Comparison of ENCODE assay signal across 8 cellular contexts in the genomic region with DNA sequence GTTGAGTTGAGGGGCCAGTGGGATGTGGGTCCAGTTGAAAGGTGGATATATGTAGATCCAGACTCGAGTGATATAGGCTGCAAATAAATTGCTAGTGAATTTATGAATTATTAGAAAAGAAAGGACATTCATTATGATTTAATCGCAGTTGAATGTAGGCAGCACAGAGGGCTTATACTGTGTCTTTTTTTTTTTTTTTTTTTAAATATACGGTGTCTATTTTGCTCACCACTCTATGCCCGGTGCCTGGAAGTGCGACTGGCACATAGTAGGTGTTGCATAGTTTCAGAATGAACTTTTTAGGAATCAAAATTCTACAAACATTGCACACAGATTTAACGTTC. TPM values are rescaled to one million over a fixed set of nuclear protein-coding genes. Genes with fewer than 3 reads are reported as not detected.
DNase-seq lines count a peak whose midpoint lies in the region; FAIRE-seq and TF ChIP-seq lines count a peak whose summit lies in the region.

No MANE protein-coding gene starts in this region.

- no peak for DNase-seq in A673 (ENCODE audit: low spot score)
- DNase-seq in H9 = no peak
- no peak for DNase-seq in activated T-helper 1 cell treated with anti-CD3 and anti-CD28 coated beads, Interleukin-12 subunit alpha, Interleukin-12 subunit beta, Interleukin-2, Interleukin-4 antibody, amounts not matched to agents 30 ng/mL and 10 ng/mL and 1 ng/mL, durations not matched to agents 14 hours and 24 hours and 36 hours (ENCODE audit: low spot score)
- no peak for DNase-seq in testis
- DNase-seq in NCI-H446 (lab: John Stamatoyannopoulos, UW) = no peak
- no peak for DNase-seq in H54 (ENCODE audit: insufficient read length, low spot score)
- no peak for DNase-seq in HuH-7 (ENCODE audit: low spot score)

- no peak overlapping the region for H3K4ac ChIP-seq in H9 (ENCODE audit: low read depth, low read length)

- H4K20me1 ChIP-seq in H9 (ENCODE audit: control insufficient read depth, insufficient read depth, insufficient read length) = no peaks in the 10 kb centered on the region

- TF ChIP-seq POLR2A in testis (IDR thresholded peaks at IDR 0.05) (no peak), H54 (IDR thresholded peaks at IDR 0.05; ENCODE audit: low read depth, low read length) (no peak)

- H3K27ac Mint-ChIP-seq in H9 = peak overlapping the region; percentile 1 to 63 (median 16); a peak in 4 of 7 replicates
- H3K27ac Mint-ChIP-seq in activated T-helper 1 cell treated with anti-CD3 and anti-CD28 coated beads, Interleukin-12 subunit alpha, Interleukin-12 subunit beta, Interleukin-2, Interleukin-4 antibody, amounts not matched to agents 30 ng/mL and 10 ng/mL and 1 ng/mL, durations not matched to agents 14 hours and 24 hours and 36 hours = peak overlapping the region; percentile 97

- no peak overlapping the region for H2BK15ac ChIP-seq in H9 (ENCODE audit: low read depth, low read length)

- H4K91ac ChIP-seq in H9 (ENCODE audit: insufficient read length, low read depth, low read length) = no peak overlapping the region

- POLR2A ChIA-PET in A673 (lab: Charles Lee; ENCODE audit: low non-redundant PET) = no interaction called here

- H3K27ac ChIP-seq in A673 (ENCODE audit: low read depth, low read length, poor library complexity, severe bottlenecking) (peak overlapping the region; percentile 89), H9 (ENCODE audit: insufficient read length, low read depth, low read length) (no peak overlapping the region), iPS-18a (ENCODE audit: low read length) (no peak overlapping the region), testis (peak overlapping the region in 1 of 2 donors; percentile 94)

- H2BK5ac ChIP-seq in H9 (ENCODE audit: insufficient read length, low read length) = no peak overlapping the region

- no peak overlapping the region for H4K8ac ChIP-seq in H9 (replicated peaks; ENCODE audit: insufficient read length, low read depth, low read length)

- H3K79me1 ChIP-seq in H9 (ENCODE audit: insufficient read depth, low read depth, low read length, poor library complexity, severe bottlenecking) = no peaks in the 10 kb centered on the region

- no peaks in the 10 kb centered on the region for H3K79me2 ChIP-seq in H9 (ENCODE audit: insufficient read depth, low read length)

- peaks cover 4% of the 10 kb centered on the region for H3K4me1 ChIP-seq in A673 (ENCODE audit: insufficient read depth, low read length, poor library complexity, severe bottlenecking)
- no peaks in the 10 kb centered on the region for H3K4me1 ChIP-seq in H9 (ENCODE audit: insufficient read depth, low read length)
- peaks cover 7% of the 10 kb centered on the region for H3K4me1 ChIP-seq in iPS-18a (ENCODE audit: control insufficient read depth, low read depth, low read length)
- H3K4me1 ChIP-seq in testis = no peaks in the 10 kb centered on the region

- FAIRE-seq in H54 (lab: Jason Lieb, UNC) = no peak

- intact Hi-C loops in A673 (cut with micrococcal nuclease; ENCODE audit: unreplicated experiment) = loop anchor here (10.0 kb wide), 1 partner anchor 1016 kb away; a partner anchor contains a TSS
- intact Hi-C loops in activated T-helper 1 cell treated with anti-CD3 and anti-CD28 coated beads, Interleukin-12 subunit alpha, Interleukin-12 subunit beta, Interleukin-2, Interleukin-4 antibody, amounts not matched to agents 30 ng/mL and 10 ng/mL and 1 ng/mL, durations not matched to agents 14 hours and 24 hours and 36 hours (cut with micrococcal nuclease) = loop anchor here (1.0 to 10.0 kb wide), 12 partner anchors 71 to 1097 kb away; a partner anchor contains a TSS
- intact Hi-C loops in testis (cut with DNase I; ENCODE audit: low total_unique reads) = no loop called here

- peak overlapping the region; percentile 83 for H3K4me2 ChIP-seq in H9 (ENCODE audit: insufficient read depth, insufficient read length, low read length)

- H3K36me3 ChIP-seq in A673 (ENCODE audit: insufficient read depth, low read length, poor library complexity, severe bottlenecking) = no peaks in the 10 kb centered on the region
- no peaks in the 10 kb centered on the region for H3K36me3 ChIP-seq in iPS-18a (ENCODE audit: control insufficient read depth, low read depth, low read length)
- H3K36me3 ChIP-seq in testis (ENCODE audit: low read depth, missing control alignments) = no peaks in the 10 kb centered on the region

- H3K4me3 ChIP-seq in A673 (ENCODE audit: low read depth, low read length, poor library complexity, severe bottlenecking) (peak overlapping the region; percentile 53), iPS-18a (ENCODE audit: low read length) (peak overlapping the region; percentile 81), testis (peak overlapping the region; percentile 72 to 84)

- H3K9me3 Mint-ChIP-seq in H9 = no peaks in the 10 kb centered on the region
- H3K9me3 Mint-ChIP-seq in activated T-helper 1 cell treated with anti-CD3 and anti-CD28 coated beads, Interleukin-12 subunit alpha, Interleukin-12 subunit beta, Interleukin-2, Interleukin-4 antibody, amounts not matched to agents 30 ng/mL and 10 ng/mL and 1 ng/mL, durations not matched to agents 14 hours and 24 hours and 36 hours = no peaks in the 10 kb centered on the region

- H3K23me2 ChIP-seq in H9 (ENCODE audit: insufficient read length, low read depth, low read length, poor library complexity, severe bottlenecking) = peaks cover 3% of the 10 kb centered on the region

- H2BK20ac ChIP-seq in H9 (ENCODE audit: low read depth, low read length, poor library complexity, severe bottlenecking) = no peak overlapping the region

- no peaks in the 10 kb centered on the region for H3K36me3 Mint-ChIP-seq in H9 (ENCODE audit: insufficient read depth in 1 of 3, low read depth in 3 of 3)
- H3K36me3 Mint-ChIP-seq in activated T-helper 1 cell treated with anti-CD3 and anti-CD28 coated beads, Interleukin-12 subunit alpha, Interleukin-12 subunit beta, Interleukin-2, Interleukin-4 antibody, amounts not matched to agents 30 ng/mL and 10 ng/mL and 1 ng/mL, durations not matched to agents 14 hours and 24 hours and 36 hours (ENCODE audit: low read depth) = no peaks in the 10 kb centered on the region

- H3K4me1 Mint-ChIP-seq in H9 = peaks cover 9 to 10% of the 10 kb centered on the region in 2 experiments
- peaks cover 11% of the 10 kb centered on the region for H3K4me1 Mint-ChIP-seq in activated T-helper 1 cell treated with anti-CD3 and anti-CD28 coated beads, Interleukin-12 subunit alpha, Interleukin-12 subunit beta, Interleukin-2, Interleukin-4 antibody, amounts not matched to agents 30 ng/mL and 10 ng/mL and 1 ng/mL, durations not matched to agents 14 hours and 24 hours and 36 hours (ENCODE audit: low read depth)

- H3K14ac ChIP-seq in H9 (ENCODE audit: insufficient read depth, low read length) = no peak overlapping the region

- H3K18ac ChIP-seq in H9 (ENCODE audit: insufficient read length, low read depth, low read length) = no peak overlapping the region

- no peak overlapping the region for H2AK5ac ChIP-seq in H9 (ENCODE audit: insufficient read length, low read length)

- no peak overlapping the region for H2BK12ac ChIP-seq in H9 (ENCODE audit: insufficient read length, low read depth, low read length)

- H3K27me3 ChIP-seq in A673 (replicated peaks; ENCODE audit: insufficient read depth, low read depth, low read length, poor library complexity) (no peaks in the 10 kb centered on the region), H9 (ENCODE audit: insufficient read depth, low read length) (no peaks in the 10 kb centered on the region), iPS-18a (ENCODE audit: control insufficient read depth, insufficient read depth, low read length) (no peaks in the 10 kb centered on the region), testis (no peaks in the 10 kb centered on the region)

- WGBS in H9 (ENCODE audit: extremely low coverage, insufficient read length, low lambda C conversion rate) = no CpG with 5 or more reads among the region's 6 CpGs
- WGBS in testis, 2 donors = 1 to 4% methylated on average over 6 of the region's 6 CpGs

- H3K56ac ChIP-seq in H9 (ENCODE audit: insufficient read length, low read depth, low read length) = no peak overlapping the region

- H3K9ac ChIP-seq in H9 (ENCODE audit: extremely low read depth, insufficient read length, low read length) (peak overlapping the region; percentile 69), iPS-18a (ENCODE audit: low read length) (peak overlapping the region; percentile 35)

- H2AFZ ChIP-seq in H9 (ENCODE audit: low read length) = peak overlapping the region; percentile 67

- H3T11ph ChIP-seq in H9 (ENCODE audit: low read length) = no peak overlapping the region

- no peak for TF ChIP-seq CTCF in A673 (conservative IDR thresholded peaks at IDR 0.05; ENCODE audit: low read depth, low read length)
- no peak for TF ChIP-seq CTCF in H9 (conservative IDR thresholded peaks at IDR 0.05)
- no peak for TF ChIP-seq CTCF in testis (IDR thresholded peaks at IDR 0.05)

- no peak overlapping the region for H3K23ac ChIP-seq in H9 (ENCODE audit: insufficient read length, low read depth, low read length)

- H3K4me3 Mint-ChIP-seq in H9 = peak overlapping the region; percentile 95 to 97
- peak overlapping the region; percentile 94 for H3K4me3 Mint-ChIP-seq in activated T-helper 1 cell treated with anti-CD3 and anti-CD28 coated beads, Interleukin-12 subunit alpha, Interleukin-12 subunit beta, Interleukin-2, Interleukin-4 antibody, amounts not matched to agents 30 ng/mL and 10 ng/mL and 1 ng/mL, durations not matched to agents 14 hours and 24 hours and 36 hours

- no TSS peak for BruUV-seq in A673 (replicated peaks; lab: Mats Ljungman, UMichigan)

- CTCF ChIA-PET in A673 (lab: Charles Lee) = no interaction called here

- H3K27me3 Mint-ChIP-seq in H9 (ENCODE audit: low read depth) = no peaks in the 10 kb centered on the region
- no peaks in the 10 kb centered on the region for H3K27me3 Mint-ChIP-seq in activated T-helper 1 cell treated with anti-CD3 and anti-CD28 coated beads, Interleukin-12 subunit alpha, Interleukin-12 subunit beta, Interleukin-2, Interleukin-4 antibody, amounts not matched to agents 30 ng/mL and 10 ng/mL and 1 ng/mL, durations not matched to agents 14 hours and 24 hours and 36 hours (ENCODE audit: insufficient read depth)

- no peak overlapping the region for H4K5ac ChIP-seq in H9 (ENCODE audit: insufficient read length, low read depth, low read length)

- no peak overlapping the region for H2BK120ac ChIP-seq in H9 (ENCODE audit: low read depth, low read length, poor library complexity, severe bottlenecking)

- H3K9me3 ChIP-seq in A673 (ENCODE audit: low read depth, low read length, poor library complexity, severe bottlenecking) (no peaks in the 10 kb centered on the region), H9 (ENCODE audit: control insufficient read depth, low read depth, low read length) (no peaks in the 10 kb centered on the region), iPS-18a (ENCODE audit: control insufficient read depth, low read depth, low read length) (no peaks in the 10 kb centered on the region), testis (no peaks in the 10 kb centered on the region)

RNA-seq across cellular contexts. Expression of a gene that starts 0.8 kb away (rescaled TPM):
- 1.9 and 2.6 TPM in 2 replicates for total RNA-seq in A673 (2021)
- total RNA-seq in H9 (2021) = 0.81 and 1.4 TPM in 2 replicates
- total RNA-seq in activated T-helper 1 cell treated with anti-CD3 and anti-CD28 coated beads, Interleukin-12 subunit alpha, Interleukin-12 subunit beta, Interleukin-2, Interleukin-4 antibody, amounts not matched to agents 30 ng/mL and 10 ng/mL and 1 ng/mL, durations not matched to agents 14 hours and 24 hours and 36 hours = 0.62 and 0.69 TPM in 2 replicates
- total RNA-seq in testis = 1 to 10 TPM; 7.3 to 9.8 TPM
- 6.6 TPM for polyA plus RNA-seq in testis (ENCODE audit: insufficient read depth, low read depth, low replicate concordance)
